Comparison of ENCODE assay signal across 21 cellular contexts in the genomic region with DNA sequence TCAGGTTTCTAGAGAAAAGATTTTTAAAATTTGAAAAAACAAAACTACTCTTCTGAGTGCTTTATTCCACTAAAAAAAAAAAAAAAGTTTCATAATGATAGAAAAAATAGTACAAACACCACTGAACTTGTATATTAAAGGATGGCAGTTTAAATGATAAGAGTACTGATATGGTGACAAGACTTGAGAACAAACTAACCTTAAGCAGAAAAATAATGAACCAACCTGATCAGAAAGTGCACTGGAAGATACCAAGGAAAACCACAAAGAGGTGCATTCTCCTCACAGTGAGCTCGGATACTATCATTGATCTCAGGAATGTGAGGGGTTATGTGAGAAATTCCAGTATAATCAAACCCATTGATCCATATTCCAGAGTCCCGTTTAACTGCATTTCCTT.
"Had no signal": no experiment of that assay in that cellular context is flagged by ENCODE, and none has a peak within 500 bp of the region (broad histone marks: within the 10 kb centered on the region; RNA-seq: fewer than 3 reads in every experiment).

No MANE protein-coding gene starts in this region.

- H3K27ac Mint-ChIP-seq: activated naive CD8-positive, alpha-beta T cell treated with anti-CD3 and anti-CD28 coated beads, Interleukin-2, amount 10 ng/mL, durations not matched to agents 7 days and 5 days; dendritic cell treated with granulocyte-macrophage colony-stimulating factor and Interleukin-4, amounts not matched to agents 40 ng/mL and 50 ng/mL, for 4 days; neural progenitor cell; WTC11 had no signal

- DNase-seq: activated CD4-positive, alpha-beta T cell treated with anti-CD3 and anti-CD28 coated beads for 1 hour; activated CD4-positive, alpha-beta T cell treated with anti-CD3 and anti-CD28 coated beads, Interleukin-2, amount 50 U/mL, for 4 hours; activated naive CD8-positive, alpha-beta T cell treated with anti-CD3 and anti-CD28 coated beads, Interleukin-2, amount 10 ng/mL, durations not matched to agents 7 days and 5 days; central memory CD4-positive, alpha-beta T cell; gastrocnemius medialis; glutamatergic neuron; lower lobe of right lung; natural killer cell; right cardiac atrium; SIG-M5; stimulated activated naive CD4-positive, alpha-beta T cell treated with Interleukin-2 at 50 U/mL for 16 hours; T1000; upper lobe of left lung had no signal

- H2AFZ ChIP-seq: neural progenitor cell had no signal

- H3K27ac ChIP-seq: breast epithelium, epithelial cell of prostate, gastrocnemius medialis, left lung, lower lobe of right lung, neural progenitor cell, SK-N-MC, upper lobe of left lung, vagina had no signal

- H3K4me2 ChIP-seq: neural progenitor cell had no signal

- H3K27me3 ChIP-seq: breast epithelium, gastrocnemius medialis, left lung, neural progenitor cell, upper lobe of left lung, vagina had no signal

- H3K36me3 ChIP-seq: breast epithelium, neural progenitor cell, vagina had no signal

- H3K9me3 ChIP-seq: breast epithelium, gastrocnemius medialis, left lung, lower lobe of right lung, upper lobe of left lung, vagina had no signal

- H3K36me3 Mint-ChIP-seq: neural progenitor cell had no signal

- ATAC-seq: WTC11 had no signal

- H3K4me3 Mint-ChIP-seq: activated naive CD8-positive, alpha-beta T cell treated with anti-CD3 and anti-CD28 coated beads, Interleukin-2, amount 10 ng/mL, durations not matched to agents 7 days and 5 days; dendritic cell treated with granulocyte-macrophage colony-stimulating factor and Interleukin-4, amounts not matched to agents 40 ng/mL and 50 ng/mL, for 4 days; natural killer cell; neural progenitor cell; WTC11 had no signal

- H3K4me3 ChIP-seq: gastrocnemius medialis, left lung, neural progenitor cell, SK-N-MC, vagina had no signal

- H3K9me3 Mint-ChIP-seq: activated naive CD8-positive, alpha-beta T cell treated with anti-CD3 and anti-CD28 coated beads, Interleukin-2, amount 10 ng/mL, durations not matched to agents 7 days and 5 days; dendritic cell treated with granulocyte-macrophage colony-stimulating factor and Interleukin-4, amounts not matched to agents 40 ng/mL and 50 ng/mL, for 4 days; natural killer cell; neural progenitor cell; WTC11 had no signal

- H3K4me1 ChIP-seq: breast epithelium, left lung, neural progenitor cell, upper lobe of left lung, vagina had no signal

- H3K4me1 Mint-ChIP-seq: neural progenitor cell, WTC11 had no signal

- H3K9ac ChIP-seq: neural progenitor cell had no signal

- H3K27me3 Mint-ChIP-seq: activated naive CD8-positive, alpha-beta T cell treated with anti-CD3 and anti-CD28 coated beads, Interleukin-2, amount 10 ng/mL, durations not matched to agents 7 days and 5 days; dendritic cell treated with granulocyte-macrophage colony-stimulating factor and Interleukin-4, amounts not matched to agents 40 ng/mL and 50 ng/mL, for 4 days had no signal
